8 cellular contexts compared by ENCODE assay signal in genomic region chr7:129363-130221, GRCh38.
DNase-seq lines count a peak whose midpoint lies in the region; TF ChIP-seq lines count a peak whose summit lies in the region.
"Had no signal": no experiment of that assay in that cellular context is flagged by ENCODE, and none has a peak within 500 bp of the region (broad histone marks: within the 10 kb centered on the region; RNA-seq: fewer than 3 reads in every experiment).

No MANE protein-coding gene starts in this region.

- H3K4me2 ChIP-seq in mesenchymal stem cell (ENCODE audit: low read length, poor library complexity, severe bottlenecking) (no peak overlapping the region), SK-N-SH (no peak overlapping the region)

- TF ChIP-seq CTCF in colonic mucosa (IDR thresholded peaks at IDR 0.05) (no peak), transverse colon (IDR thresholded peaks at IDR 0.05) (no peak), BE2C (IDR thresholded peaks at IDR 0.05; ENCODE audit: low read depth, low read length) (no peak), SK-N-SH (IDR thresholded peaks at IDR 0.05) (no peak)

- H4K91ac ChIP-seq in mesenchymal stem cell (ENCODE audit: low read length), result no peak overlapping the region

- H3K9ac ChIP-seq in colonic mucosa (ENCODE audit: low read depth in 2 of 2, low read length in 2 of 2) (no peak overlapping the region), mesenchymal stem cell (ENCODE audit: low read length) (peak overlapping the region; percentile 56), SK-N-SH (no peak overlapping the region)

- H2BK120ac ChIP-seq in mesenchymal stem cell (ENCODE audit: low read depth, low read length), result no peak overlapping the region

- no peak overlapping the region for H3K23ac ChIP-seq in mesenchymal stem cell (ENCODE audit: low read length in 2 of 2)

- H3K27me3 ChIP-seq in colonic mucosa (no peaks in the 10 kb centered on the region), mesenchymal stem cell (ENCODE audit: control insufficient read depth in 1 of 2, insufficient read depth in 1 of 2, low read length in 2 of 2) (peaks cover 0 to 15% of the 10 kb centered on the region in 2 experiments), transverse colon (no peaks in the 10 kb centered on the region), BE2C (no peaks in the 10 kb centered on the region), SK-N-SH (ENCODE audit: insufficient read depth) (no peaks in the 10 kb centered on the region)
- H3K27me3 ChIP-seq: Peyer's patch had no signal

- H3K9me3 ChIP-seq in colonic mucosa, result no peaks in the 10 kb centered on the region
- H3K9me3 ChIP-seq in mesenchymal stem cell (ENCODE audit: control insufficient read depth, low read length), result no peaks in the 10 kb centered on the region
- H3K9me3 ChIP-seq in transverse colon, result no peaks in the 10 kb centered on the region
- no peaks in the 10 kb centered on the region for H3K9me3 ChIP-seq in BE2C
- no peaks in the 10 kb centered on the region for H3K9me3 ChIP-seq in SK-N-SH
- H3K9me3 ChIP-seq: Peyer's patch had no signal

- intact Hi-C loops in colonic mucosa (cut with DNase I) (no loop called here), transverse colon (cut with DNase I; ENCODE audit: low total_unique reads) (no loop called here)

- H3K36me3 ChIP-seq in colonic mucosa (no peaks in the 10 kb centered on the region), mesenchymal stem cell (ENCODE audit: control insufficient read depth in 1 of 2, insufficient read depth in 2 of 2, low read depth in 1 of 2, low read length in 2 of 2) (no peaks in the 10 kb centered on the region), transverse colon (no peaks in the 10 kb centered on the region), BE2C (no peaks in the 10 kb centered on the region), SK-N-SH (replicated peaks in 1 of 2; ENCODE audit: control insufficient read depth in 1 of 2, insufficient read depth in 2 of 2, low read length in 1 of 2) (no peaks in the 10 kb centered on the region)
- H3K36me3 ChIP-seq: Peyer's patch had no signal

- in situ Hi-C loops in transverse colon (cut with MboI; ENCODE audit: low pct_ligation_motif_present in 1 of 4, low pct_unique_long_range_greater_than_20kb in 1 of 4, low sequenced_read_pairs in 3 of 4), result no loop called here

- CTCF ChIA-PET in SK-N-SH (lab: Yijun Ruan, JAX), result no interaction called here

- H4K8ac ChIP-seq in mesenchymal stem cell (ENCODE audit: low read length), result no peak overlapping the region

- no peaks in the 10 kb centered on the region for H3K9me2 ChIP-seq in SK-N-SH

- no peak overlapping the region for H3K18ac ChIP-seq in mesenchymal stem cell (ENCODE audit: low read depth in 1 of 2, low read length in 2 of 2)

- H3K4me1 ChIP-seq in colonic mucosa (no peaks in the 10 kb centered on the region), mesenchymal stem cell (ENCODE audit: control insufficient read depth, insufficient read depth, low read depth, low read length) (no peaks in the 10 kb centered on the region), transverse colon (peaks cover 0 to 20% (median 2%) of the 10 kb centered on the region in 4 donors), BE2C (no peaks in the 10 kb centered on the region), SK-N-SH (ENCODE audit: control insufficient read depth in 1 of 2, insufficient read depth in 2 of 2, low read depth in 1 of 2, low read length in 1 of 2) (no peaks in the 10 kb centered on the region; a peak in 1 of 4 replicates)

- POLR2A ChIA-PET in SK-N-SH (lab: Yijun Ruan, JAX), result no interaction called here

- H3K27ac ChIP-seq in colonic mucosa, result peak overlapping the region; percentile 32
- no peak overlapping the region for H3K27ac ChIP-seq in mesenchymal stem cell (ENCODE audit: low read length, poor library complexity, severe bottlenecking)
- H3K27ac ChIP-seq in transverse colon, result peak overlapping the region; percentile 30 to 70 (median 52)
- no peak overlapping the region for H3K27ac ChIP-seq in SK-N-SH (ENCODE audit: low read depth in 2 of 2, low read length in 1 of 2)

- H2AFZ ChIP-seq in mesenchymal stem cell (ENCODE audit: low read depth, low read length), result no peak overlapping the region
- H2AFZ ChIP-seq in SK-N-SH (ENCODE audit: low read depth), result no peak overlapping the region

- no peak for TF ChIP-seq RAD21 in SK-N-SH (IDR thresholded peaks at IDR 0.05; ENCODE audit: low read length)

- DNase-seq in NCI-H1092 treated with DMSO at 0.1 percent for 48 hours (lab: John Stamatoyannopoulos, UW) (peak; percentile 97), colonic mucosa (no peak), mesenchymal stem cell (no peak), transverse colon (no peak), BE2C (no peak), GM19238 (ENCODE audit: insufficient read length, low spot score) (no peak), SK-N-SH (no peak)

- H2BK12ac ChIP-seq in mesenchymal stem cell (ENCODE audit: low read length in 2 of 2), result no peak overlapping the region

- no peak overlapping the region for H3K14ac ChIP-seq in mesenchymal stem cell (ENCODE audit: low read length in 2 of 2)

- TF ChIP-seq EP300 in transverse colon (IDR thresholded peaks at IDR 0.05; ENCODE audit: low read depth) (no peak), SK-N-SH (IDR thresholded peaks at IDR 0.05; ENCODE audit: borderline replicate concordance in 1 of 2, low read depth in 1 of 2, low read length in 1 of 2) (no peak)

- H4K20me1 ChIP-seq in SK-N-SH (ENCODE audit: insufficient read depth), result no peaks in the 10 kb centered on the region

- no peak for TF ChIP-seq POLR2A in transverse colon (IDR thresholded peaks at IDR 0.05)

- H3K79me2 ChIP-seq in SK-N-SH (ENCODE audit: insufficient read depth), result no peaks in the 10 kb centered on the region

- H3K4ac ChIP-seq in mesenchymal stem cell (ENCODE audit: low read depth in 1 of 2, low read length in 2 of 2), result no peak overlapping the region

- 93% methylated on average over 22 of the region's 22 CpGs for WGBS in mesenchymal stem cell
- 58 to 64% methylated on average over 7 to 22 of the region's 22 CpGs for WGBS in transverse colon (ENCODE audit: low coverage in 1 of 2), 2 donors
- WGBS in SK-N-SH (ENCODE audit: low lambda C conversion rate), result 65% methylated on average over 22 of the region's 22 CpGs

- no peak overlapping the region for H2BK5ac ChIP-seq in mesenchymal stem cell (ENCODE audit: low read depth, low read length, poor library complexity, severe bottlenecking)

- H3K4me3 ChIP-seq in colonic mucosa, result no peak overlapping the region
- H3K4me3 ChIP-seq in mesenchymal stem cell (ENCODE audit: insufficient read depth in 1 of 2, low read depth in 1 of 2, low read length in 2 of 2), result peak overlapping the region in 1 of 2 experiments; percentile 61
- no peak overlapping the region for H3K4me3 ChIP-seq in transverse colon
- no peak overlapping the region for H3K4me3 ChIP-seq in BE2C (ENCODE audit: low read depth, low read length)
- H3K4me3 ChIP-seq in SK-N-SH (ENCODE audit: low read depth in 2 of 2, low read length in 1 of 2), result no peak overlapping the region
- H3K4me3 ChIP-seq: Peyer's patch had no signal

- no peak overlapping the region for H2AK5ac ChIP-seq in mesenchymal stem cell (ENCODE audit: low read length, severe bottlenecking)

- H2BK15ac ChIP-seq in mesenchymal stem cell (ENCODE audit: low read depth, poor library complexity, severe bottlenecking), result no peak overlapping the region

- no peaks in the 10 kb centered on the region for H3K79me1 ChIP-seq in mesenchymal stem cell (replicated peaks; ENCODE audit: low read length, poor library complexity, severe bottlenecking)

- H3F3A ChIP-seq in SK-N-SH (replicated peaks; ENCODE audit: insufficient read depth), result no peaks in the 10 kb centered on the region

TF ChIP-seq in SK-N-SH, 30 proteins besides CTCF, POLR2A, EP300 and RAD21:
- TF ChIP-seq USF1 (IDR thresholded peaks at IDR 0.05; ENCODE audit: borderline replicate concordance, low read depth) (no peak), MEF2A (IDR thresholded peaks at IDR 0.05; ENCODE audit: borderline replicate concordance, low read depth) (no peak), NRF1 (IDR thresholded peaks at IDR 0.05; ENCODE audit: low read depth, low read length) (no peak), USF2 (IDR thresholded peaks at IDR 0.05; ENCODE audit: borderline replicate concordance, low read depth, low read length) (no peak), GATA2 (CRISPR knock-in tag; IDR thresholded peaks at IDR 0.05) (no peak), SIN3A (IDR thresholded peaks at IDR 0.05; ENCODE audit: borderline replicate concordance, low read depth, low read length) (no peak), IRF3 (IDR thresholded peaks at IDR 0.05; ENCODE audit: low read depth, low read length) (no peak), RXRA (IDR thresholded peaks at IDR 0.05; ENCODE audit: borderline replicate concordance, low read depth) (no peak)
TF ChIP-seq in SK-N-SH: peak in this region for 0.

Comparison
In these comparisons a context has a peak if more than half of its experiments do, and no peak if none do; other contexts are left out.
1. H3K27ac ChIP-seq: peak in colonic mucosa (single experiment) and transverse colon (4 of 4); none in mesenchymal stem cell (single experiment) and SK-N-SH (0 of 2).